In the genomic region with DNA sequence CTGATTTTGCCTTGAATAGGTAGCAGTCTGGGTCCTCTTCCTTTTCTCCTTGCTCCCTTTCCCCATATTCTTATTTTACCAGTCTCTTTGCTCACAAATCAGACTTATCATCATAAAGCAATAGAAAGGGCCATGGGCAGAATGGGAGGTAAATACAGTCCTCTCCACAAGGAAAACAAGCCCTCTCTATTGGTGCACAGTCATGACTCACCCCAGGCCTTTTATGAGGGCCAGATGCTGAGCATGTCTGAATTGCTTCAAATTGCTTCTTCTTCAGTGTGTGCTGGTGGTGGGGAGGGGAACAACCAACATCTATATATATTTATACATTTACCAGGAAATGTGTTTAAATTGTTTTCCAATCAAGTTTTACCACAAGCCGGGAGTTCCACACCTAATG, we compare ENCODE assay signal across 13 cellular contexts.
DNase-seq lines count a peak whose midpoint lies in the region; ATAC-seq and TF ChIP-seq lines count a peak whose summit lies in the region.
"Had no signal": no experiment of that assay in that cellular context is flagged by ENCODE, and none has a peak within 500 bp of the region (broad histone marks: within the 10 kb centered on the region; RNA-seq: fewer than 3 reads in every experiment).

No MANE protein-coding gene starts in this region.

- no peaks in the 10 kb centered on the region for H3K27me3 ChIP-seq in CD4-positive, CD25-positive, alpha-beta regulatory T cell (ENCODE audit: control insufficient read depth, insufficient read depth, low read length)
- H3K27me3 ChIP-seq in PC-3 (ENCODE audit: low read length) = no peaks in the 10 kb centered on the region
- H3K27me3 ChIP-seq in fibroblast of lung (ENCODE audit: control insufficient read depth, insufficient read depth, low read length) = no peaks in the 10 kb centered on the region
- H3K27me3 ChIP-seq: dorsolateral prefrontal cortex had no signal

- no peaks in the 10 kb centered on the region for H3K36me3 ChIP-seq in CD4-positive, CD25-positive, alpha-beta regulatory T cell (ENCODE audit: control insufficient read depth, insufficient read depth, low read length)
- no peaks in the 10 kb centered on the region for H3K36me3 ChIP-seq in PC-3 (ENCODE audit: low read depth, low read length)
- no peaks in the 10 kb centered on the region for H3K36me3 ChIP-seq in fibroblast of lung (ENCODE audit: control insufficient read depth, insufficient read depth, low read length)

- no TSS peak for BruUV-seq in PC-3 (replicated peaks; lab: Mats Ljungman, UMichigan)

- H3K27ac Mint-ChIP-seq in CD4-positive, CD25-positive, alpha-beta regulatory T cell = peak overlapping the region in 2 of 3 donors; percentile 27 to 69
- no peak overlapping the region for H3K27ac Mint-ChIP-seq in CD14-positive monocyte
- no peak overlapping the region for H3K27ac Mint-ChIP-seq in endothelial cell (ENCODE audit: unreplicated experiment)
- H3K27ac Mint-ChIP-seq: activated B cell treated with CpG ODN at 0.5 μM for 24 hours, type B pancreatic cell had no signal

- no peaks in the 10 kb centered on the region for H3K9me2 ChIP-seq in PC-3 (replicated peaks; ENCODE audit: low read length)

- CTCF ChIA-PET in PC-3 (lab: Charles Lee) = no interaction called here

- H3K4me1 Mint-ChIP-seq in CD4-positive, CD25-positive, alpha-beta regulatory T cell = peaks cover 4 to 38% (median 22%) of the 10 kb centered on the region in 4 donors
- H3K4me1 Mint-ChIP-seq in CD14-positive monocyte = no peaks in the 10 kb centered on the region
- H3K4me1 Mint-ChIP-seq in endothelial cell (ENCODE audit: unreplicated experiment) = peaks cover 3% of the 10 kb centered on the region
- H3K4me1 Mint-ChIP-seq: activated B cell treated with CpG ODN at 0.5 μM for 24 hours had no signal

- peaks cover 0 to 6% (median 0%) of the 10 kb centered on the region in 7 donors for H3K9me3 Mint-ChIP-seq in CD4-positive, CD25-positive, alpha-beta regulatory T cell
- H3K9me3 Mint-ChIP-seq in CD14-positive monocyte (peaks cover 0 to 10% (median under 1%) of the 10 kb centered on the region in 7 donors), endothelial cell (ENCODE audit: unreplicated experiment) (no peaks in the 10 kb centered on the region)
- H3K9me3 Mint-ChIP-seq: activated B cell treated with CpG ODN at 0.5 μM for 24 hours had no signal

- no peak overlapping the region for H3K4me3 ChIP-seq in CD4-positive, CD25-positive, alpha-beta regulatory T cell (ENCODE audit: low read depth, low read length)
- H3K4me3 ChIP-seq in PC-3 (ENCODE audit: low read length) = no peak overlapping the region
- H3K4me3 ChIP-seq in fibroblast of lung (replicated peaks in 1 of 4; ENCODE audit: control extremely low read depth in 1 of 4, insufficient read depth in 1 of 4, low read depth in 3 of 4, low read length in 4 of 4) = no peak overlapping the region
- H3K4me3 ChIP-seq: dorsolateral prefrontal cortex, lung had no signal

- H3K9me3 ChIP-seq in CD4-positive, CD25-positive, alpha-beta regulatory T cell (ENCODE audit: control insufficient read depth in 2 of 2, low read length in 2 of 2) = no peaks in the 10 kb centered on the region
- H3K9me3 ChIP-seq in PC-3 (ENCODE audit: low read length) = no peaks in the 10 kb centered on the region
- H3K9me3 ChIP-seq in fibroblast of lung (ENCODE audit: control insufficient read depth, insufficient read depth, low read depth, low read length) = no peaks in the 10 kb centered on the region

- no peak overlapping the region for H3K27ac ChIP-seq in CD4-positive, CD25-positive, alpha-beta regulatory T cell (ENCODE audit: insufficient read depth, low read length, poor library complexity, severe bottlenecking)
- no peak overlapping the region for H3K27ac ChIP-seq in PC-3 (ENCODE audit: low read length)
- H3K27ac ChIP-seq in fibroblast of lung (ENCODE audit: insufficient read depth, low read length) = no peak overlapping the region
- H3K27ac ChIP-seq: dorsolateral prefrontal cortex had no signal

- intact Hi-C loops in PC-3 (cut with micrococcal nuclease) = no loop called here
- intact Hi-C loops in CD14-positive monocyte (cut with micrococcal nuclease) = no loop called here

- no peaks in the 10 kb centered on the region for H4K20me1 ChIP-seq in PC-3 (ENCODE audit: low read length)
- no peaks in the 10 kb centered on the region for H4K20me1 ChIP-seq in fibroblast of lung (ENCODE audit: control insufficient read depth, extremely low read depth, insufficient read depth, low read length)

- POLR2A ChIA-PET in PC-3 (lab: Charles Lee; ENCODE audit: unreplicated experiment) = no interaction called here

- no peaks in the 10 kb centered on the region for H3F3A ChIP-seq in PC-3 (ENCODE audit: low read length, unreplicated experiment)

- H3K79me2 ChIP-seq in PC-3 (ENCODE audit: low read length) (no peaks in the 10 kb centered on the region), fibroblast of lung (ENCODE audit: control insufficient read depth, insufficient read depth, low read length) (no peaks in the 10 kb centered on the region)

- H3K4me1 ChIP-seq in CD4-positive, CD25-positive, alpha-beta regulatory T cell (ENCODE audit: control insufficient read depth, insufficient read depth, low read length, poor library complexity, severe bottlenecking) = peaks cover 20% of the 10 kb centered on the region
- no peaks in the 10 kb centered on the region for H3K4me1 ChIP-seq in PC-3 (ENCODE audit: insufficient read depth, low read length)
- H3K4me1 ChIP-seq in fibroblast of lung (ENCODE audit: control insufficient read depth, extremely low read depth, insufficient read depth, low read length) = no peaks in the 10 kb centered on the region

- H3K27me3 Mint-ChIP-seq in CD4-positive, CD25-positive, alpha-beta regulatory T cell = no peaks in the 10 kb centered on the region
- peaks cover 0 to 1% (median 1%) of the 10 kb centered on the region in 3 donors for H3K27me3 Mint-ChIP-seq in CD14-positive monocyte (ENCODE audit: low read depth in 3 of 3)
- H3K27me3 Mint-ChIP-seq in endothelial cell (ENCODE audit: unreplicated experiment) = peaks cover 9% of the 10 kb centered on the region
- H3K27me3 Mint-ChIP-seq: activated B cell treated with CpG ODN at 0.5 μM for 24 hours, type B pancreatic cell had no signal

- H3K9ac ChIP-seq in PC-3 (ENCODE audit: low read length) (no peak overlapping the region), fibroblast of lung (ENCODE audit: insufficient read depth, low read length) (no peak overlapping the region)

- DNase-seq in CD4-positive, CD25-positive, alpha-beta regulatory T cell = peak in 1 of 3 donors; percentile 22
- DNase-seq in EH (ENCODE audit: low read depth) (peak; percentile 75), PC-3 (peak; percentile 58), fibroblast of lung (ENCODE audit: low read depth in 2 of 2) (peak; percentile 48 to 65), HK-2 (ENCODE audit: unreplicated experiment) (no peak), CD14-positive monocyte (ENCODE audit: low spot score) (no peak), endothelial cell (ENCODE audit: low spot score) (no peak)
- DNase-seq: activated B cell treated with CpG ODN at 0.5 μM for 24 hours, dorsolateral prefrontal cortex, NCI-H187 treated with DMSO at 0.1 percent for 48 hours had no signal

- no peak overlapping the region for H3K4me2 ChIP-seq in PC-3 (ENCODE audit: low read length)
- H3K4me2 ChIP-seq in fibroblast of lung (ENCODE audit: extremely low read depth, insufficient read depth, low read length) = no peak overlapping the region

- no peak overlapping the region for H3K4me3 Mint-ChIP-seq in CD4-positive, CD25-positive, alpha-beta regulatory T cell
- H3K4me3 Mint-ChIP-seq in CD14-positive monocyte = no peak overlapping the region
- no peak overlapping the region for H3K4me3 Mint-ChIP-seq in endothelial cell (ENCODE audit: unreplicated experiment)
- H3K4me3 Mint-ChIP-seq: activated B cell treated with CpG ODN at 0.5 μM for 24 hours, type B pancreatic cell had no signal

- peak in 1 of 2 donors; percentile 49 for ATAC-seq in CD4-positive, CD25-positive, alpha-beta regulatory T cell (ENCODE audit: low read depth in 2 of 2)
- peak; percentile 99 for ATAC-seq in PC-3
- no peak for ATAC-seq in GM21825 (IDR thresholded peaks at IDR 0.05; ENCODE audit: unreplicated experiment)

- peaks cover 3% of the 10 kb centered on the region for H3K36me3 Mint-ChIP-seq in CD4-positive, CD25-positive, alpha-beta regulatory T cell
- H3K36me3 Mint-ChIP-seq in CD14-positive monocyte = no peaks in the 10 kb centered on the region
- H3K36me3 Mint-ChIP-seq in endothelial cell (ENCODE audit: low read depth, unreplicated experiment) = peaks cover 5% of the 10 kb centered on the region
- H3K36me3 Mint-ChIP-seq: type B pancreatic cell had no signal

- TF ChIP-seq CTCF in PC-3 (conservative IDR thresholded peaks at IDR 0.05; ENCODE audit: low read depth, low read length) = no peak
- TF ChIP-seq CTCF in fibroblast of lung (conservative IDR thresholded peaks at IDR 0.05 in 1 of 2, IDR thresholded peaks at IDR 0.05 in 1 of 2; ENCODE audit: low read depth in 1 of 2, low read length in 2 of 2) = no peak
- no peak for TF ChIP-seq CTCF in CD14-positive monocyte (IDR thresholded peaks at IDR 0.05)
- no peak for TF ChIP-seq CTCF in endothelial cell (IDR thresholded peaks at IDR 0.05; ENCODE audit: unreplicated experiment)

- H2AFZ ChIP-seq in PC-3 (ENCODE audit: low read length) (no peak overlapping the region), fibroblast of lung (ENCODE audit: low read length) (no peak overlapping the region)

Comparison
In these comparisons a context has a peak if more than half of its experiments do, and no peak if none do; other contexts are left out.
1. DNase-seq: peak in EH (single experiment), PC-3 (single experiment) and fibroblast of lung (2 of 2); none in HK-2 (single experiment), CD14-positive monocyte (single experiment) and endothelial cell (single experiment).
2. H3K27ac Mint-ChIP-seq: peak in CD4-positive, CD25-positive, alpha-beta regulatory T cell (2 of 3); none in CD14-positive monocyte (0 of 7) and endothelial cell (single experiment).